Comparison of ENCODE assay signal across 10 cellular contexts in genomic region chr5:9498541-9499497, GRCh38. TPM values are rescaled to one million over a fixed set of nuclear protein-coding genes. Genes with fewer than 3 reads are reported as not detected.
A peak's percentile ranks its signal among the peaks of the same experiment; 100 is the strongest.
DNase-seq lines count a peak whose midpoint lies in the region; ATAC-seq and TF ChIP-seq lines count a peak whose summit lies in the region.
"Had no signal": no experiment of that assay in that cellular context is flagged by ENCODE, and none has a peak within 500 bp of the region (broad histone marks: within the 10 kb centered on the region; RNA-seq: fewer than 3 reads in every experiment).

No MANE protein-coding gene starts in this region.

- no peaks in the 10 kb centered on the region for H3K36me3 Mint-ChIP-seq in activated naive CD4-positive, alpha-beta T cell treated with anti-CD3 and anti-CD28 coated beads for 36 hours (ENCODE audit: low read depth)
- H3K36me3 Mint-ChIP-seq in progenitor cell of endocrine pancreas (ENCODE audit: insufficient read depth): no peaks in the 10 kb centered on the region
- H3K36me3 Mint-ChIP-seq in activated CD8-positive, alpha-beta T cell treated with anti-CD3 and anti-CD28 coated beads for 36 hours (ENCODE audit: low read depth): no peaks in the 10 kb centered on the region

- intact Hi-C loops in activated naive CD4-positive, alpha-beta T cell treated with anti-CD3 and anti-CD28 coated beads for 36 hours (cut with micrococcal nuclease): no loop called here
- intact Hi-C loops in activated CD8-positive, alpha-beta T cell treated with anti-CD3 and anti-CD28 coated beads for 36 hours (cut with micrococcal nuclease): no loop called here

- no peak overlapping the region for H3K27ac Mint-ChIP-seq in activated naive CD4-positive, alpha-beta T cell treated with anti-CD3 and anti-CD28 coated beads for 36 hours
- no peak overlapping the region for H3K27ac Mint-ChIP-seq in progenitor cell of endocrine pancreas
- H3K27ac Mint-ChIP-seq in activated CD8-positive, alpha-beta T cell treated with anti-CD3 and anti-CD28 coated beads for 36 hours: no peak overlapping the region

- no peaks in the 10 kb centered on the region for H3K4me1 Mint-ChIP-seq in activated naive CD4-positive, alpha-beta T cell treated with anti-CD3 and anti-CD28 coated beads for 36 hours (ENCODE audit: low read depth)
- no peaks in the 10 kb centered on the region for H3K4me1 Mint-ChIP-seq in progenitor cell of endocrine pancreas (ENCODE audit: low read depth)
- no peaks in the 10 kb centered on the region for H3K4me1 Mint-ChIP-seq in activated CD8-positive, alpha-beta T cell treated with anti-CD3 and anti-CD28 coated beads for 36 hours (ENCODE audit: low read depth)
- H3K4me1 Mint-ChIP-seq: central memory CD8-positive, alpha-beta T cell had no signal

- H3K27me3 Mint-ChIP-seq in activated naive CD4-positive, alpha-beta T cell treated with anti-CD3 and anti-CD28 coated beads for 36 hours (ENCODE audit: low read depth): no peaks in the 10 kb centered on the region
- H3K27me3 Mint-ChIP-seq in progenitor cell of endocrine pancreas: no peaks in the 10 kb centered on the region
- H3K27me3 Mint-ChIP-seq in activated CD8-positive, alpha-beta T cell treated with anti-CD3 and anti-CD28 coated beads for 36 hours: no peaks in the 10 kb centered on the region
- H3K27me3 Mint-ChIP-seq: central memory CD8-positive, alpha-beta T cell had no signal

- POLR2A ChIA-PET in activated CD8-positive, alpha-beta T cell treated with anti-CD3 and anti-CD28 coated beads for 36 hours (lab: Charles Lee): no interaction called here

- TF ChIP-seq CTCF in astrocyte of the spinal cord (IDR thresholded peaks at IDR 0.05; ENCODE audit: low read depth, low read length) (peak; percentile 64), progenitor cell of endocrine pancreas (IDR thresholded peaks at IDR 0.05; ENCODE audit: unreplicated experiment) (peak; percentile 56)
- no peak for TF ChIP-seq CTCF in activated CD8-positive, alpha-beta T cell treated with anti-CD3 and anti-CD28 coated beads for 36 hours (IDR thresholded peaks at IDR 0.05)

- in situ Hi-C loops in astrocyte of the spinal cord (cut with HindIII; ENCODE audit: low sequenced_read_pairs): no loop called here

- CTCF ChIA-PET in activated naive CD4-positive, alpha-beta T cell treated with anti-CD3 and anti-CD28 coated beads for 36 hours (lab: Charles Lee): no interaction called here
- CTCF ChIA-PET in activated CD8-positive, alpha-beta T cell treated with anti-CD3 and anti-CD28 coated beads for 36 hours (lab: Charles Lee): no interaction called here

- H3K4me3 Mint-ChIP-seq in activated naive CD4-positive, alpha-beta T cell treated with anti-CD3 and anti-CD28 coated beads for 36 hours: no peak overlapping the region
- no peak overlapping the region for H3K4me3 Mint-ChIP-seq in progenitor cell of endocrine pancreas (ENCODE audit: low read depth)
- H3K4me3 Mint-ChIP-seq in activated CD8-positive, alpha-beta T cell treated with anti-CD3 and anti-CD28 coated beads for 36 hours: no peak overlapping the region
- H3K4me3 Mint-ChIP-seq: central memory CD8-positive, alpha-beta T cell had no signal

- no peak overlapping the region for H3K4me3 ChIP-seq in astrocyte of the spinal cord (ENCODE audit: low read depth, low read length)

- no peak for ATAC-seq in activated CD8-positive, alpha-beta T cell treated with anti-CD3 and anti-CD28 coated beads for 36 hours
- no peak for ATAC-seq in HG02678 (IDR thresholded peaks at IDR 0.05; ENCODE audit: unreplicated experiment)

- no peaks in the 10 kb centered on the region for H3K9me3 Mint-ChIP-seq in activated naive CD4-positive, alpha-beta T cell treated with anti-CD3 and anti-CD28 coated beads for 36 hours
- H3K9me3 Mint-ChIP-seq in progenitor cell of endocrine pancreas (ENCODE audit: low read depth): no peaks in the 10 kb centered on the region
- no peaks in the 10 kb centered on the region for H3K9me3 Mint-ChIP-seq in activated CD8-positive, alpha-beta T cell treated with anti-CD3 and anti-CD28 coated beads for 36 hours

- DNase-seq in activated naive CD4-positive, alpha-beta T cell treated with anti-CD3 and anti-CD28 coated beads for 36 hours: peak; percentile 14
- DNase-seq in activated naive CD4-positive, alpha-beta T cell treated with anti-CD3 and anti-CD28 coated beads, Interleukin-2, amount 50 U/mL, for 16 hours: no peak
- peak; percentile 58 for DNase-seq in LHCN-M2 (ENCODE audit: low read depth)
- peak; percentile 39 for DNase-seq in astrocyte of the spinal cord (ENCODE audit: low read depth, low spot score)
- no peak for DNase-seq in progenitor cell of endocrine pancreas (ENCODE audit: low spot score, unreplicated experiment)
- no peak for DNase-seq in activated CD8-positive, alpha-beta T cell treated with anti-CD3 and anti-CD28 coated beads for 36 hours
- DNase-seq in activated naive CD4-positive, alpha-beta T cell (lab: John Stamatoyannopoulos, UW): no peak
- DNase-seq: posterior cingulate gyrus had no signal

RNA-seq across cellular contexts. Expression of gene SEMA5A, which starts 47.1 kb away (rescaled TPM):
- not detected for total RNA-seq in activated naive CD4-positive, alpha-beta T cell treated with anti-CD3 and anti-CD28 coated beads for 36 hours
- total RNA-seq in LHCN-M2 (2014; rRNA removed) (11.4 and 12.8 TPM in 2 replicates), progenitor cell of endocrine pancreas (4.0 and 4.3 TPM in 2 replicates)
- 1.2 TPM for polyA plus RNA-seq in LHCN-M2 (2012)
- total RNA-seq in activated CD8-positive, alpha-beta T cell treated with anti-CD3 and anti-CD28 coated beads for 36 hours: not detected

Comparison
In these comparisons a context has a peak if more than half of its experiments do, and no peak if none do; other contexts are left out.
1. DNase-seq: peak in activated naive CD4-positive, alpha-beta T cell treated with anti-CD3 and anti-CD28 coated beads for 36 hours (single experiment), LHCN-M2 (single experiment) and astrocyte of the spinal cord (single experiment); none in activated naive CD4-positive, alpha-beta T cell treated with anti-CD3 and anti-CD28 coated beads, Interleukin-2, amount 50 U/mL, for 16 hours (single experiment), progenitor cell of endocrine pancreas (single experiment), activated CD8-positive, alpha-beta T cell treated with anti-CD3 and anti-CD28 coated beads for 36 hours (single experiment) and activated naive CD4-positive, alpha-beta T cell (0 of 4).